Comparison of ENCODE assay signal across 14 cellular contexts in the genomic region with DNA sequence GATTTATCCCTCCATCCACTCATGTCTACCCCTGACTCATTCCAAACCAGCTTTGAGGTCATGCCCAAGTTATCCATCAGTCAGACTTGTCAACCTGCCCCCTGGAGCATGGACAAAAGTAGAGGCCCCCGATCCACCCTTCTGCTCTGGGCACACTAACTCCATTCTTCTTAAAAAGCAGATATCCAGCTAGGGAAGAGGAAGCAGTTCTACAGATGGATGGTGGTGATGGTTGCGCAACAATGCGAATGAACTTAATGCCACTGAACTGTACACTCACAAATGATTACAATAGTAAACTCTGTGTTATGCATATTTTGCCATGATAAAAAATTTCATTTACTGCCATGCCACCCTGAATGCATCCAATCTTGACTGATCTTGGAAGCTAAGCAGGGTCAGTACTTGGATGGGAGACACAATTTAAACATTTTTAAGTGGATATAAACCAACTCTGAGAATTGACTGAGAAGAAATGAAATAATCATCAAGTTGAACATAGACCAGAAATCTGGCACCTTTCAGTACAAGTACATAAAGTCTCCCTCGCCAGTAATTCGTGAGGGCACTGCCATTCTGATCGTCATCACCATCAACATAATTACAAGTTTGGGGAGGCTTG.
DNase-seq lines count a peak whose midpoint lies in the region; ATAC-seq and TF ChIP-seq lines count a peak whose summit lies in the region.
"Had no signal": no experiment of that assay in that cellular context is flagged by ENCODE, and none has a peak within 500 bp of the region (broad histone marks: within the 10 kb centered on the region; RNA-seq: fewer than 3 reads in every experiment).

No MANE protein-coding gene starts in this region.

- H3K36me3 ChIP-seq in esophagus (ENCODE audit: control insufficient read depth in 2 of 2, insufficient read depth in 2 of 2, low read length in 1 of 2) (no peaks in the 10 kb centered on the region), neural progenitor cell (no peaks in the 10 kb centered on the region)

- H4K20me1 ChIP-seq in neural progenitor cell (ENCODE audit: low read depth): no peaks in the 10 kb centered on the region

- H3K27me3 ChIP-seq in esophagus (ENCODE audit: control insufficient read depth in 1 of 2, insufficient read depth in 2 of 2, low read length in 2 of 2) (no peaks in the 10 kb centered on the region), neural progenitor cell (no peaks in the 10 kb centered on the region)

- H3K4me1 ChIP-seq in esophagus (ENCODE audit: control insufficient read depth in 2 of 2, insufficient read depth in 2 of 2, low read length in 1 of 2) (peaks cover 0 to 4% of the 10 kb centered on the region in 2 donors), neural progenitor cell (peaks cover 30% of the 10 kb centered on the region)

- H3F3A ChIP-seq in neural progenitor cell (ENCODE audit: low read depth): peaks cover 10% of the 10 kb centered on the region

- no peak overlapping the region for H2AFZ ChIP-seq in neural progenitor cell (replicated peaks)

- no peak overlapping the region for H3K9ac ChIP-seq in neural progenitor cell

- H3K27ac ChIP-seq in esophagus (ENCODE audit: low read depth in 2 of 2, low read length in 1 of 2) (peak overlapping the region; percentile 12 to 26), neural progenitor cell (no peak overlapping the region)

- peaks cover 65% of the 10 kb centered on the region for H3K4me1 Mint-ChIP-seq in neural progenitor cell
- peaks cover 5 to 13% of the 10 kb centered on the region in 2 donors for H3K4me1 Mint-ChIP-seq in effector memory CD8-positive, alpha-beta T cell (ENCODE audit: low read depth in 2 of 2)

- no peaks in the 10 kb centered on the region for H3K36me3 Mint-ChIP-seq in neural progenitor cell
- peaks cover 9% of the 10 kb centered on the region for H3K36me3 Mint-ChIP-seq in effector memory CD8-positive, alpha-beta T cell (ENCODE audit: insufficient read depth)
- H3K36me3 Mint-ChIP-seq: natural killer cell treated with Interleukin-12 subunit alpha and Interleukin-12 subunit beta and Interleukin-15 and Interleukin-18, amount 100 ng/mL, for 72 hours had no signal

- H3K79me2 ChIP-seq in neural progenitor cell (ENCODE audit: low read depth): no peaks in the 10 kb centered on the region

- TF ChIP-seq CTCF in neural progenitor cell (IDR thresholded peaks at IDR 0.05): no peak

- H3K4me2 ChIP-seq in neural progenitor cell: peak overlapping the region; percentile 22

- H3K9me3 ChIP-seq in esophagus (ENCODE audit: control insufficient read depth in 2 of 2, insufficient read depth in 1 of 2, low read depth in 1 of 2, low read length in 1 of 2): no peaks in the 10 kb centered on the region
- H3K9me3 ChIP-seq in neural progenitor cell (ENCODE audit: low read depth): no peaks in the 10 kb centered on the region

- H3K27ac Mint-ChIP-seq in neural progenitor cell: no peak overlapping the region
- no peak overlapping the region for H3K27ac Mint-ChIP-seq in effector memory CD8-positive, alpha-beta T cell
- H3K27ac Mint-ChIP-seq: activated CD4-positive, alpha-beta memory T cell treated with anti-CD3 and anti-CD28 coated beads, Interleukin-2, amount 10 ng/mL, durations not matched to agents 7 days and 5 days; activated naive CD4-positive, alpha-beta T cell treated with anti-CD3 and anti-CD28 coated beads for 36 hours; natural killer cell treated with Interleukin-12 subunit alpha and Interleukin-12 subunit beta and Interleukin-15 and Interleukin-18, amount 100 ng/mL, for 72 hours had no signal

- H3K27me3 Mint-ChIP-seq in neural progenitor cell (ENCODE audit: insufficient read depth, low read depth): peaks cover 9% of the 10 kb centered on the region
- no peaks in the 10 kb centered on the region for H3K27me3 Mint-ChIP-seq in effector memory CD8-positive, alpha-beta T cell
- H3K27me3 Mint-ChIP-seq: activated CD4-positive, alpha-beta memory T cell treated with anti-CD3 and anti-CD28 coated beads, Interleukin-2, amount 10 ng/mL, durations not matched to agents 7 days and 5 days; CD4-positive, alpha-beta memory T cell; natural killer cell treated with Interleukin-12 subunit alpha and Interleukin-12 subunit beta and Interleukin-15 and Interleukin-18, amount 100 ng/mL, for 72 hours had no signal

- DNase-seq in GDM1 (lab: John Stamatoyannopoulos, UW): peak; percentile 16
- DNase-seq in NOMO-1 (lab: John Stamatoyannopoulos, UW; ENCODE audit: unreplicated experiment in 2 of 2): peak; percentile 54 to 81
- no peak for DNase-seq in neural progenitor cell (ENCODE audit: low spot score)
- no peak for DNase-seq in T-helper 9 cell
- DNase-seq in NCI-H1417 (lab: John Stamatoyannopoulos, UW): no peak
- DNase-seq in effector memory CD8-positive, alpha-beta T cell: no peak
- DNase-seq: activated CD4-positive, alpha-beta memory T cell treated with anti-CD3 and anti-CD28 coated beads, Interleukin-2, amount 10 ng/mL, durations not matched to agents 7 days and 5 days; activated naive CD4-positive, alpha-beta T cell treated with anti-CD3 and anti-CD28 coated beads for 36 hours; CD4-positive, alpha-beta memory T cell had no signal

- no peaks in the 10 kb centered on the region for H3K9me3 Mint-ChIP-seq in neural progenitor cell
- H3K9me3 Mint-ChIP-seq in effector memory CD8-positive, alpha-beta T cell: no peaks in the 10 kb centered on the region
- H3K9me3 Mint-ChIP-seq: activated CD4-positive, alpha-beta memory T cell treated with anti-CD3 and anti-CD28 coated beads, Interleukin-2, amount 10 ng/mL, durations not matched to agents 7 days and 5 days; activated naive CD4-positive, alpha-beta T cell treated with anti-CD3 and anti-CD28 coated beads for 36 hours; CD4-positive, alpha-beta memory T cell; natural killer cell treated with Interleukin-12 subunit alpha and Interleukin-12 subunit beta and Interleukin-15 and Interleukin-18, amount 100 ng/mL, for 72 hours had no signal

- 57 to 64% methylated on average over 6 of the region's 6 CpGs for WGBS in esophagus, 2 donors

- ATAC-seq in effector memory CD8-positive, alpha-beta T cell (replicated peaks): no peak
- ATAC-seq in HG03108 (IDR thresholded peaks at IDR 0.05; ENCODE audit: unreplicated experiment): no peak
- ATAC-seq: natural killer cell treated with Interleukin-12 subunit alpha and Interleukin-12 subunit beta and Interleukin-15 and Interleukin-18, amount 100 ng/mL, for 72 hours; Panc1 had no signal

- no peak overlapping the region for H3K4me3 Mint-ChIP-seq in neural progenitor cell
- H3K4me3 Mint-ChIP-seq in effector memory CD8-positive, alpha-beta T cell: no peak overlapping the region
- H3K4me3 Mint-ChIP-seq: activated CD4-positive, alpha-beta memory T cell treated with anti-CD3 and anti-CD28 coated beads, Interleukin-2, amount 10 ng/mL, durations not matched to agents 7 days and 5 days; activated naive CD4-positive, alpha-beta T cell treated with anti-CD3 and anti-CD28 coated beads for 36 hours; CD4-positive, alpha-beta memory T cell; IgD-negative memory B cell; natural killer cell treated with Interleukin-12 subunit alpha and Interleukin-12 subunit beta and Interleukin-15 and Interleukin-18, amount 100 ng/mL, for 72 hours had no signal

- no peak overlapping the region for H3K4me3 ChIP-seq in esophagus (ENCODE audit: low read depth in 1 of 2, low read length in 2 of 2)
- no peak overlapping the region for H3K4me3 ChIP-seq in neural progenitor cell

Comparison
In these comparisons a context has a peak if more than half of its experiments do, and no peak if none do; other contexts are left out.
1. DNase-seq: peak in GDM1 (single experiment) and NOMO-1 (2 of 2); none in neural progenitor cell (single experiment), T-helper 9 cell (single experiment), NCI-H1417 (0 of 3) and effector memory CD8-positive, alpha-beta T cell (0 of 3).